Comparison of ENCODE assay signal across 12 cellular contexts in genomic region chr17:10120113-10120485, GRCh38.
DNase-seq lines count a peak whose midpoint lies in the region; ATAC-seq, FAIRE-seq and TF ChIP-seq lines count a peak whose summit lies in the region.
"Had no signal": no experiment of that assay in that cellular context is flagged by ENCODE, and none has a peak within 500 bp of the region (broad histone marks: within the 10 kb centered on the region; RNA-seq: fewer than 3 reads in every experiment).

No MANE protein-coding gene starts in this region.

- H3K4me1 ChIP-seq in upper lobe of left lung, result peaks cover 39 to 54% (median 48%) of the 10 kb centered on the region in 4 donors

- H3K36me3 ChIP-seq in upper lobe of left lung, result no peaks in the 10 kb centered on the region

- H3K27ac ChIP-seq in RWPE1 (peak overlapping the region; percentile 24; the same call in 1 of the 2 replicates), upper lobe of left lung (peak overlapping the region; percentile 18 to 67 (median 64))

- ATAC-seq in Right ventricle myocardium superior (ENCODE audit: poor library complexity), result no peak
- no peak for ATAC-seq in left cardiac atrium
- ATAC-seq in left lobe of liver, result peak; percentile 24
- peak in 1 of 2 donors; percentile 6 for ATAC-seq in upper lobe of left lung (ENCODE audit: low FRiP score in 2 of 2)

- no peak for FAIRE-seq in GM12891 (lab: Jason Lieb, UNC)

- TF ChIP-seq EP300 in upper lobe of left lung (IDR thresholded peaks at IDR 0.05), result no peak

- H3K9me3 ChIP-seq in upper lobe of left lung, result no peaks in the 10 kb centered on the region

- DNase-seq in Right ventricle myocardium superior, result peak; percentile 64
- DNase-seq in left cardiac atrium, result no peak
- DNase-seq in RWPE1 (ENCODE audit: low spot score), result no peak
- no peak for DNase-seq in left lobe of liver (ENCODE audit: low spot score)
- peak in 1 of 2 donors; percentile 41 for DNase-seq in upper lobe of left lung
- DNase-seq in HuH-7.5 (ENCODE audit: low spot score), result no peak
- no peak for DNase-seq in activated CD4-positive, CD25-positive, alpha-beta regulatory T cell treated with anti-CD3 and anti-CD28 coated beads, Interleukin-2, amount 50 U/mL, for 72 hours
- no peak for DNase-seq in GM12891 (ENCODE audit: insufficient read length, low spot score)
- DNase-seq: activated CD4-positive, CD25-positive, alpha-beta regulatory T cell; cerebellar nuclear complex; NCI-H226; occipital lobe had no signal

- TF ChIP-seq POLR2A in upper lobe of left lung (IDR thresholded peaks at IDR 0.05) (no peak), GM12891 (IDR thresholded peaks at IDR 0.05; ENCODE audit: low read depth, low read length) (no peak)

- TF ChIP-seq CTCF in RWPE1 (conservative IDR thresholded peaks at IDR 0.05; ENCODE audit: low read depth), result no peak
- TF ChIP-seq CTCF in upper lobe of left lung (IDR thresholded peaks at IDR 0.05), result no peak

- 58 to 79% methylated on average over 8 to 9 of the region's 9 CpGs for WGBS in upper lobe of left lung, 2 donors

- no peaks in the 10 kb centered on the region for H3K27me3 ChIP-seq in upper lobe of left lung

- POLR2A ChIA-PET in RWPE1 (lab: Yijun Ruan, JAX; ENCODE audit: low non-redundant PET), result no interaction called here

- CTCF ChIA-PET in RWPE1 (lab: Yijun Ruan, JAX), result interaction anchor here (0.6 to 0.8 kb wide), 3 partner anchors 17 to 303 kb away, joined by 3 to 5 read pairs (median 3); no protein-coding TSS in a partner anchor

- no peak overlapping the region for H3K4me3 ChIP-seq in upper lobe of left lung

- intact Hi-C loops in Right ventricle myocardium superior (cut with DNase I), result loop anchor here (10.0 kb wide), 1 partner anchor 75 kb away; the partner anchor contains the start of gene GAS7
- intact Hi-C loops in left cardiac atrium (cut with DNase I), result no loop called here

TF ChIP-seq in GM12891, 5 proteins besides CTCF, POLR2A, EP300 and RAD21:
- TF ChIP-seq PAX5 (IDR thresholded peaks at IDR 0.05; ENCODE audit: insufficient read depth, low read length, severe bottlenecking) (no peak), POU2F2 (IDR thresholded peaks at IDR 0.05; ENCODE audit: low read depth, low read length) (no peak), TAF1 (IDR thresholded peaks at IDR 0.05; ENCODE audit: low read depth, low read length) (no peak), POLR2AphosphoS5 (IDR thresholded peaks at IDR 0.05; ENCODE audit: low read depth, low read length) (no peak), SPI1 (IDR thresholded peaks at IDR 0.05; ENCODE audit: low read depth, low read length) (no peak)
